9 cellular contexts compared by ENCODE assay signal in the genomic region with DNA sequence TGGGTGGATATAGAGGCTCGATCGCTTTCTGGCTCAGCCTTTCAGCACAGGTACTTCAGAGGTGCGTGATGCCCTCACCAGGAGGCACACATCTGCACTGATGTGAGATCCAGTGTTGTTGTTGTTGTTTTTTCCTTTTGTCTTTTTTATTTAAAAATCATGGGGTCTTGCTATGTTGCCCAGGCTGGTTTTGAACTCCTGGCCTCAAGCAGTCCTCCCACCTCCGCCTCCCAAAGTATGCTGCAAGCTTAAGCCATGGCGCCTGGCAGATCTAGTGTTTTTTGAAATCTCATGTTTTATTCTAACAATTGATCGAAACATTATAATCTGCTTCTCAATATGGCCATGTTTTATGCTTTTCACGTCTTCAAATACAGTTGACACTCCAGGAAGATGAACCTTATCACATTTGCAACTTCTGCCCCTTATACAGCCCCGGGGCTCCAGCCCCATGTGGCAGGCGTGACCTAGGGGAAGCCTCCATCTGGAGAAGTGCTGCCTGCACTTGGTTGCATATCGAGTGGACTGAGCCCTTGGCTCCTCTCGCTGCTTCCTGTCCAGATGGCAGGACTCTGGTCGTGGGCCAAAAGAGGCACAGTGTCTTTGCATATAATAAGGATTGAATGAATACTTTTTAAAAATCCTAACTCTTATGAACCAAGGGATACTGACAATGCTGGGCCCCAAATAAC.
DNase-seq lines count a peak whose midpoint lies in the region; ATAC-seq and TF ChIP-seq lines count a peak whose summit lies in the region.
"Had no signal": no experiment of that assay in that cellular context is flagged by ENCODE, and none has a peak within 500 bp of the region (broad histone marks: within the 10 kb centered on the region; RNA-seq: fewer than 3 reads in every experiment).

No MANE protein-coding gene starts in this region.

- no peaks in the 10 kb centered on the region for H3K9me3 ChIP-seq in CD4-positive, CD25-positive, alpha-beta regulatory T cell (ENCODE audit: control insufficient read depth in 2 of 2, low read length in 2 of 2)
- no peaks in the 10 kb centered on the region for H3K9me3 ChIP-seq in trophoblast cell (ENCODE audit: insufficient read depth, low read depth, low read length)
- H3K9me3 ChIP-seq: SJSA1 had no signal

- no peak overlapping the region for H2AK5ac ChIP-seq in trophoblast cell (ENCODE audit: low read length)

- no peak overlapping the region for H3K18ac ChIP-seq in trophoblast cell (ENCODE audit: low read length)

- H3K36me3 ChIP-seq in CD4-positive, CD25-positive, alpha-beta regulatory T cell (ENCODE audit: control insufficient read depth, insufficient read depth, low read length) = peaks cover 9% of the 10 kb centered on the region
- H3K36me3 ChIP-seq in trophoblast cell (ENCODE audit: control insufficient read depth in 1 of 2, insufficient read depth in 2 of 2, low read length in 2 of 2) = no peaks in the 10 kb centered on the region
- H3K36me3 ChIP-seq: SJSA1 had no signal

- no peak overlapping the region for H3K4me2 ChIP-seq in trophoblast cell (ENCODE audit: low read length)

- H3K23ac ChIP-seq in trophoblast cell (ENCODE audit: low read length) = no peak overlapping the region

- no peaks in the 10 kb centered on the region for H3K27me3 ChIP-seq in CD4-positive, CD25-positive, alpha-beta regulatory T cell (ENCODE audit: control insufficient read depth, insufficient read depth, low read length)
- H3K27me3 ChIP-seq in trophoblast cell (ENCODE audit: insufficient read depth, low read length) = no peaks in the 10 kb centered on the region
- H3K27me3 ChIP-seq: SJSA1 had no signal

- no peak overlapping the region for H2BK5ac ChIP-seq in trophoblast cell (ENCODE audit: low read depth, low read length, poor library complexity)

- no peak overlapping the region for H3K4me3 ChIP-seq in CD4-positive, CD25-positive, alpha-beta regulatory T cell (ENCODE audit: low read depth, low read length)
- peak overlapping the region; percentile 39 for H3K4me3 ChIP-seq in coronary artery
- H3K4me3 ChIP-seq in trophoblast cell (ENCODE audit: low read depth, low read length) = no peak overlapping the region
- H3K4me3 ChIP-seq: SJSA1 had no signal

- H3K27ac Mint-ChIP-seq in CD4-positive, CD25-positive, alpha-beta regulatory T cell = peak overlapping the region; percentile 16 to 89 (median 39)

- no peaks in the 10 kb centered on the region for H3K4me1 ChIP-seq in CD4-positive, CD25-positive, alpha-beta regulatory T cell (ENCODE audit: control insufficient read depth, insufficient read depth, low read length, poor library complexity, severe bottlenecking)
- H3K4me1 ChIP-seq in trophoblast cell (ENCODE audit: control insufficient read depth in 1 of 2, insufficient read depth in 2 of 2, low read length in 2 of 2) = no peaks in the 10 kb centered on the region

- peaks cover 14% of the 10 kb centered on the region for H3K36me3 Mint-ChIP-seq in CD4-positive, CD25-positive, alpha-beta regulatory T cell

- peaks cover 4 to 25% (median 18%) of the 10 kb centered on the region in 4 donors for H3K4me1 Mint-ChIP-seq in CD4-positive, CD25-positive, alpha-beta regulatory T cell

- no peaks in the 10 kb centered on the region for H3K9me3 Mint-ChIP-seq in CD4-positive, CD25-positive, alpha-beta regulatory T cell

- no peak overlapping the region for H3K14ac ChIP-seq in trophoblast cell (ENCODE audit: low read length)

- DNase-seq in CD4-positive, CD25-positive, alpha-beta regulatory T cell = no peak
- DNase-seq in NCI-H1694 treated with DMSO at 0.1 percent for 48 hours (lab: John Stamatoyannopoulos, UW) (peak; percentile 93), coronary artery (ENCODE audit: low spot score) (no peak), myocyte (ENCODE audit: low read depth) (peak; percentile 20), KG1 (lab: John Stamatoyannopoulos, UW) (no peak), trophoblast cell (no peak), kidney tubule cell (ENCODE audit: low spot score) (no peak)

- H4K91ac ChIP-seq in trophoblast cell (ENCODE audit: low read depth, low read length) = no peak overlapping the region

- H2AFZ ChIP-seq in trophoblast cell (ENCODE audit: insufficient read depth, low read length, poor library complexity) = no peak overlapping the region

- no peak for ATAC-seq in CD4-positive, CD25-positive, alpha-beta regulatory T cell (ENCODE audit: low read depth in 2 of 2)
- ATAC-seq in HG03520 (IDR thresholded peaks at IDR 0.05; ENCODE audit: unreplicated experiment) = no peak

- H3K4ac ChIP-seq in trophoblast cell (ENCODE audit: low read depth, low read length) = no peak overlapping the region

- H2BK12ac ChIP-seq in trophoblast cell (ENCODE audit: low read length) = no peak overlapping the region

- H3K79me1 ChIP-seq in trophoblast cell (ENCODE audit: low read length) = no peaks in the 10 kb centered on the region

- no peak overlapping the region for H3K9ac ChIP-seq in trophoblast cell (ENCODE audit: low read length)

- no peak overlapping the region for H4K12ac ChIP-seq in trophoblast cell (ENCODE audit: low read depth, low read length)

- H4K8ac ChIP-seq in trophoblast cell (ENCODE audit: low read depth, low read length) = no peak overlapping the region

- H2BK120ac ChIP-seq in trophoblast cell (ENCODE audit: insufficient read depth, low read length, poor library complexity) = no peak overlapping the region

- H3K27me3 Mint-ChIP-seq in CD4-positive, CD25-positive, alpha-beta regulatory T cell = no peaks in the 10 kb centered on the region

- TF ChIP-seq CTCF in coronary artery (IDR thresholded peaks at IDR 0.05) = no peak

- no peak overlapping the region for H3K4me3 Mint-ChIP-seq in CD4-positive, CD25-positive, alpha-beta regulatory T cell

- WGBS in trophoblast cell (ENCODE audit: extremely low coverage, insufficient coverage, insufficient read length) = no CpG with 5 or more reads among the region's 12 CpGs

- H3K79me2 ChIP-seq in trophoblast cell (ENCODE audit: control insufficient read depth, insufficient read depth, low read length, poor library complexity) = peaks cover 2% of the 10 kb centered on the region

- H3K27ac ChIP-seq in CD4-positive, CD25-positive, alpha-beta regulatory T cell (ENCODE audit: insufficient read depth, low read length, poor library complexity, severe bottlenecking) = no peak overlapping the region
- H3K27ac ChIP-seq in coronary artery (peak overlapping the region; percentile 32 to 57), trophoblast cell (ENCODE audit: low read depth, low read length) (no peak overlapping the region)
- H3K27ac ChIP-seq: SJSA1 had no signal

Comparison
In these comparisons a context has a peak if more than half of its experiments do, and no peak if none do; other contexts are left out.
1. DNase-seq: peak in NCI-H1694 treated with DMSO at 0.1 percent for 48 hours (single experiment) and myocyte (single experiment); none in CD4-positive, CD25-positive, alpha-beta regulatory T cell (0 of 3), coronary artery (single experiment), KG1 (single experiment), trophoblast cell (0 of 2) and kidney tubule cell (single experiment).
2. H3K27ac ChIP-seq: peak in coronary artery (2 of 2); none in CD4-positive, CD25-positive, alpha-beta regulatory T cell (single experiment) and trophoblast cell (single experiment).